Comparison of ENCODE assay signal across 17 cellular contexts in genomic region chr20:50745634-50746137, GRCh38. TPM values are rescaled to one million over a fixed set of nuclear protein-coding genes. Genes with fewer than 3 reads are reported as not detected.
DNase-seq lines count a peak whose midpoint lies in the region; ATAC-seq, FAIRE-seq and TF ChIP-seq lines count a peak whose summit lies in the region.
"Had no signal": no experiment of that assay in that cellular context is flagged by ENCODE, and none has a peak within 500 bp of the region (broad histone marks: within the 10 kb centered on the region; RNA-seq: fewer than 3 reads in every experiment).

No MANE protein-coding gene starts in this region.

- no peaks in the 10 kb centered on the region for H3K9me3 ChIP-seq in A549
- no peaks in the 10 kb centered on the region for H3K9me3 ChIP-seq in HEK293 (ENCODE audit: control insufficient read depth, insufficient read depth, low read depth, low read length)
- no peaks in the 10 kb centered on the region for H3K9me3 ChIP-seq in GM12878 (replicated peaks; ENCODE audit: control insufficient read depth, insufficient read depth, low read length)
- no peaks in the 10 kb centered on the region for H3K9me3 ChIP-seq in mucosa of descending colon
- H3K9me3 ChIP-seq: HAP-1 had no signal

- 53% methylated on average over 2 of the region's 2 CpGs for WGBS in A549 (ENCODE audit: missing lambda C conversion rate)
- 50% methylated on average over 2 of the region's 2 CpGs for WGBS in GM12878 (ENCODE audit: insufficient coverage, insufficient replicate concordance, low lambda C conversion rate, missing lambda C conversion rate)

- H3K4me1 ChIP-seq in A549 (peaks cover 80% of the 10 kb centered on the region), HEK293 (ENCODE audit: control insufficient read depth, insufficient read depth, low read length) (peaks cover 25% of the 10 kb centered on the region), GM12878 (ENCODE audit: control insufficient read depth, insufficient read depth, low read length) (peaks cover 6% of the 10 kb centered on the region; the same call in 1 of the 2 replicates), mucosa of descending colon (ENCODE audit: low read depth) (peaks cover 44% of the 10 kb centered on the region)

- H4K20me1 ChIP-seq in GM12878 (ENCODE audit: control insufficient read depth, insufficient read depth), result no peaks in the 10 kb centered on the region

- H3K79me2 ChIP-seq in GM12878 (ENCODE audit: control insufficient read depth, insufficient read depth, low read length), result no peaks in the 10 kb centered on the region

- H3K27me3 ChIP-seq in GM12878 (replicated peaks in 1 of 2; ENCODE audit: control insufficient read depth in 2 of 2, insufficient read depth in 2 of 2, low read length in 1 of 2), result no peaks in the 10 kb centered on the region

- H3K4me3 ChIP-seq in A549 (no peak overlapping the region), HEK293 (ENCODE audit: low read depth, low read length) (no peak overlapping the region), GM12878 (no peak overlapping the region), mucosa of descending colon (no peak overlapping the region)
- H3K4me3 ChIP-seq: HAP-1 had no signal

- TF ChIP-seq RAD21 in A549 (conservative IDR thresholded peaks at IDR 0.05 in 1 of 2, IDR thresholded peaks at IDR 0.05 in 1 of 2) (no peak), GM12878 (IDR thresholded peaks at IDR 0.05; ENCODE audit: insufficient read depth, low read depth, low read length) (no peak)

- H3K27ac ChIP-seq in A549 (peak overlapping the region; percentile 86 to 94), HEK293 (ENCODE audit: extremely low read depth, low read depth, low read length) (peak overlapping the region; percentile 59; the same call in 1 of the 2 replicates), GM12878 (ENCODE audit: control insufficient read depth, insufficient read depth) (no peak overlapping the region)
- H3K27ac ChIP-seq: C4-2B had no signal

- H3K4me2 ChIP-seq in A549 (peak overlapping the region; percentile 90), GM12878 (ENCODE audit: control insufficient read depth, insufficient read depth) (no peak overlapping the region)

- FAIRE-seq in A549 (lab: Jason Lieb, UNC), result no peak
- FAIRE-seq in GM12878 (lab: Jason Lieb, UNC), result no peak
- FAIRE-seq: endothelial cell of umbilical vein had no signal

- in situ Hi-C loops in GM12878 (cut with MboI), result no loop called here

- TF ChIP-seq POLR2A in A549 (IDR thresholded peaks at IDR 0.05; ENCODE audit: low read length) (no peak), GM12878 (IDR thresholded peaks at IDR 0.05; ENCODE audit: low read depth, low read length) (no peak)

- SMC1A ChIA-PET in GM12878 (lab: Charles Lee; ENCODE audit: uncharacterized antibody, unreplicated experiment), result no interaction called here

- ATAC-seq in A549 (no peak), GM12878 (no peak), mucosa of descending colon (peak; percentile 75), HG03521 (IDR thresholded peaks at IDR 0.05; ENCODE audit: unreplicated experiment) (no peak)

- BruUV-seq in GM12878 (replicated peaks; lab: Mats Ljungman, UMichigan), result no TSS peak

- intact Hi-C loops in GM12878 (cut with micrococcal nuclease; ENCODE audit: unreplicated experiment), result loop anchor here (5.0 to 10.0 kb wide), 2 partner anchors 83 to 121 kb away; no protein-coding TSS in a partner anchor
- intact Hi-C loops in mucosa of descending colon (cut with DNase I, micrococcal nuclease), result loop anchor here in 1 of 2 donors (10.0 kb wide), 1 partner anchor 121 kb away; no protein-coding TSS in a partner anchor

- TF ChIP-seq CTCF in A549 (IDR thresholded peaks at IDR 0.05) (no peak), HEK293 (tag by site-specific recombination; IDR thresholded peaks at IDR 0.05) (no peak), GM12878 (IDR thresholded peaks at IDR 0.05 in 2 of 3, conservative IDR thresholded peaks at IDR 0.05 in 1 of 3; ENCODE audit: control insufficient read depth in 2 of 3, extremely low read depth in 1 of 3, insufficient read depth in 1 of 3, low read depth in 3 of 3, low read length in 3 of 3) (no peak), mucosa of descending colon (IDR thresholded peaks at IDR 0.05) (no peak), GM10266 (IDR thresholded peaks at IDR 0.05; ENCODE audit: control insufficient read depth, insufficient read depth, low read depth, missing control alignments) (no peak)

- CTCF ChIA-PET in A549 (lab: Yijun Ruan, JAX), result interaction anchor here (0.6 to 20.4 kb wide), 17 partner anchors 8 to 559 kb away, joined by 3 to 276 read pairs (median 13); partner anchors contain the start of genes BCAS4 and PARD6B
- CTCF ChIA-PET in HEK293 (lab: Yijun Ruan, JAX), result interaction anchor here (0.6 to 3.2 kb wide), 8 partner anchors 32 to 866 kb away, joined by 3 to 21 read pairs (median 4); no protein-coding TSS in a partner anchor
- CTCF ChIA-PET in GM12878 (lab: Yijun Ruan, JAX), result interaction anchor here (0.6 to 0.7 kb wide), 3 partner anchors 15 to 236 kb away, joined by 3 to 4 read pairs (median 3); no protein-coding TSS in a partner anchor

- RAD21 ChIA-PET in GM12878 (lab: Charles Lee; ENCODE audit: unreplicated experiment), result no interaction called here

- DNase-seq in A549 (ENCODE audit: low read depth in 1 of 2, low spot score in 1 of 2) (no peak), GM12878 (ENCODE audit: low read depth, low spot score) (no peak), mucosa of descending colon (peak in 1 of 3 donors; percentile 53), NK-92 (lab: John Stamatoyannopoulos, UW; ENCODE audit: unreplicated experiment) (no peak), GM10266 (ENCODE audit: extremely low spot score) (no peak)
- DNase-seq in stimulated activated CD8-positive, alpha-beta memory T cell treated with anti-CD3 and anti-CD28 coated beads, Interleukin-4, amount 100 ng/mL, for 48 hours, result no peak
- DNase-seq: GDM1; NCI-H1092; posterior cingulate gyrus; RPMI8226; stimulated activated naive CD8-positive, alpha-beta T cell treated with anti-CD3 and anti-CD28 coated beads, Interleukin-15, Interleukin-2, amounts not matched to agents 100 U/mL and 50 U/mL, for 24 hours had no signal

- H3K36me3 ChIP-seq in HEK293 (ENCODE audit: control insufficient read depth in 2 of 2, insufficient read depth in 1 of 2, low read length in 2 of 2), result peaks cover 10 to 23% of the 10 kb centered on the region in 2 experiments
- H3K36me3 ChIP-seq in GM12878 (ENCODE audit: control insufficient read depth in 2 of 2, insufficient read depth in 2 of 2, low read length in 1 of 2), result peaks cover 0 to 8% of the 10 kb centered on the region in 2 experiments; a peak in 1 of 4 replicates
- H3K36me3 ChIP-seq in mucosa of descending colon (ENCODE audit: low read depth), result no peaks in the 10 kb centered on the region

- POLR2A ChIA-PET in A549 (lab: Yijun Ruan, JAX) (interaction anchor here (1.1 kb wide), 1 partner anchor 15 kb away, joined by 3 read pairs; the partner anchor contains the start of gene PARD6B), HEK293 (lab: Yijun Ruan, JAX) (interaction anchor here (0.6 to 2.7 kb wide), 2 partner anchors 14 to 15 kb away, joined by 4 to 10 read pairs; partner anchors contain the start of gene PARD6B), GM12878 (lab: Charles Lee) (no interaction called here)

- TF ChIP-seq EP300 in A549 (IDR thresholded peaks at IDR 0.05), result no peak
- no peak for TF ChIP-seq EP300 in GM12878 (IDR thresholded peaks at IDR 0.05; ENCODE audit: borderline replicate concordance in 1 of 2, control insufficient read depth in 1 of 2, low read depth in 2 of 2, low read length in 2 of 2)

- H2AFZ ChIP-seq in GM12878 (ENCODE audit: control insufficient read depth, low read depth, low read length), result no peak overlapping the region

- H3K9ac ChIP-seq in GM12878 (ENCODE audit: control insufficient read depth, insufficient read depth, low read length), result no peak overlapping the region

RNA-seq across cellular contexts. Expression of gene PARD6B, which starts 14.3 kb away (rescaled TPM):
- 6.2 and 6.4 TPM in 2 replicates for polyA plus RNA-seq in A549 (2011; rRNA removed)
- polyA plus RNA-seq in A549 (2012; cell fraction: cytosol; rRNA removed), result 1.6 and 1.7 TPM in 2 replicates
- polyA plus RNA-seq in A549 (2012; cell fraction: nucleus; rRNA removed), result 1.3 and 1.7 TPM in 2 replicates
- polyA plus RNA-seq in A549 (2017; fragmentation: RNase III; extraction: RNeasy Plus Mini Kit Qiagen cat#74134 plus additional on column Dnase treatment), result 2.7 to 3.1 TPM (median 2.8 TPM) in 3 replicates
- 11.1 and 11.2 TPM in 2 replicates for polyA minus RNA-seq in A549 (2011; rRNA and poly(A)+ RNA removed)
- 5.4 and 5.5 TPM in 2 replicates for total RNA-seq in GM12878 (2013; cell fraction: nucleolus; rRNA removed)
- total RNA-seq in GM12878 (2014; rRNA removed), result 2.1 and 2.6 TPM in 2 replicates
- 3.0 and 3.1 TPM in 2 replicates for total RNA-seq in GM12878 (2014; rRNA removed; fragmentation: Illumina TruSeq; extraction: Trizol)
- total RNA-seq in GM12878 (2021), result 4.3 and 4.7 TPM in 2 replicates
- 0.54 TPM for polyA plus RNA-seq in GM12878 (2011; ENCODE audit: low read depth)
- 1.3 and 2.6 TPM in 2 replicates for polyA plus RNA-seq in GM12878 (2011; rRNA removed)
- polyA plus RNA-seq in GM12878 (2011; cell fraction: cytosol; rRNA removed), result 0.57 and 0.67 TPM in 2 replicates
- 0.55 and 0.63 TPM in 2 replicates for polyA plus RNA-seq in GM12878 (2011; cell fraction: nucleus; rRNA removed)
- polyA plus RNA-seq in GM12878 (2012), result 0.60 and 0.88 TPM in 2 replicates
- 0.65 and 1.1 TPM in 2 replicates for polyA plus RNA-seq in GM12878 (2014; fragmentation: Illumina TruSeq; extraction: Trizol)
- 1 to 10 TPM in 1 of 2 experiments, under 1 TPM in 1; 0.57 to 1.9 TPM for polyA plus RNA-seq in GM12878 (2014; fragmentation: Nextera tagmentation; extraction: Ambion mirVana)
- 0.85 and 0.86 TPM in 2 replicates for polyA plus RNA-seq in GM12878 (2014; rRNA removed)
- 1 to 10 TPM; 2.5 to 3.0 TPM for polyA plus RNA-seq in GM12878 (2016; fragmentation: Nextera tagmentation; extraction: Ambion mirVana)
- polyA minus RNA-seq in GM12878 (2011; rRNA and poly(A)+ RNA removed), result 1.2 and 1.8 TPM in 2 replicates
- polyA minus RNA-seq in GM12878 (2011; cell fraction: cytosol; rRNA and poly(A)+ RNA removed), result 1.2 and 1.6 TPM in 2 replicates
- 0.73 and 1.1 TPM in 2 replicates for polyA minus RNA-seq in GM12878 (2011; cell fraction: nucleus; rRNA and poly(A)+ RNA removed)
- total RNA-seq in mucosa of descending colon, result 10 to 100 TPM; 16.8 to 35.1 (median 29.2) TPM
- total RNA-seq: endothelial cell of umbilical vein had no signal

RNA-seq across cellular contexts. Expression of gene BCAS4, which starts 49.2 kb away (rescaled TPM):
- polyA plus RNA-seq in A549 (2011; rRNA removed) (15.5 and 16.9 TPM in 2 replicates), A549 (2017; fragmentation: RNase III; extraction: RNeasy Plus Mini Kit Qiagen cat#74134 plus additional on column Dnase treatment) (45.9 to 48.4 TPM (median 46.6 TPM) in 3 replicates), GM12878 (2011; rRNA removed) (21.8 and 31.5 TPM in 2 replicates), GM12878 (2014; fragmentation: Illumina TruSeq; extraction: Trizol) (19.5 and 30.1 TPM in 2 replicates), GM12878 (2014; fragmentation: Nextera tagmentation; extraction: Ambion mirVana) (10 to 100 TPM; 14.8 to 34.2 TPM), GM12878 (2014; rRNA removed) (214 and 266 TPM in 2 replicates), GM12878 (2016; fragmentation: Nextera tagmentation; extraction: Ambion mirVana) (100 to 1,000 TPM; 127 to 132 TPM)
- polyA plus RNA-seq in A549 (2012; cell fraction: cytosol; rRNA removed), result 48.8 and 49.8 TPM in 2 replicates
- polyA plus RNA-seq in A549 (2012; cell fraction: nucleus; rRNA removed), result 14.4 and 23.6 TPM in 2 replicates
- polyA minus RNA-seq in A549 (2011; rRNA and poly(A)+ RNA removed), result 8.7 and 10.3 TPM in 2 replicates
- 33.2 and 41.2 TPM in 2 replicates for total RNA-seq in GM12878 (2013; cell fraction: nucleolus; rRNA removed)
- total RNA-seq in GM12878 (2014; rRNA removed) (196 and 212 TPM in 2 replicates), GM12878 (2014; rRNA removed; fragmentation: Illumina TruSeq; extraction: Trizol) (30.7 and 40.4 TPM in 2 replicates), GM12878 (2021) (84.3 and 90.1 TPM in 2 replicates), mucosa of descending colon (1 to 10 TPM; 1.9 to 5.6 (median 2.9) TPM)
- 197 TPM for polyA plus RNA-seq in GM12878 (2011; ENCODE audit: low read depth)
- polyA plus RNA-seq in GM12878 (2011; cell fraction: cytosol; rRNA removed), result 28.9 and 69.9 TPM in 2 replicates
- polyA plus RNA-seq in GM12878 (2011; cell fraction: nucleus; rRNA removed), result 43.0 and 45.6 TPM in 2 replicates
- polyA plus RNA-seq in GM12878 (2012), result 87.8 and 101 TPM in 2 replicates
- 13.5 and 16.0 TPM in 2 replicates for polyA minus RNA-seq in GM12878 (2011; rRNA and poly(A)+ RNA removed)
- polyA minus RNA-seq in GM12878 (2011; cell fraction: cytosol; rRNA and poly(A)+ RNA removed), result 5.9 and 7.5 TPM in 2 replicates
- 13.7 and 22.7 TPM in 2 replicates for polyA minus RNA-seq in GM12878 (2011; cell fraction: nucleus; rRNA and poly(A)+ RNA removed)

RNA-seq across cellular contexts. Expression of gene RIPOR3, which starts 54.3 kb away (rescaled TPM):
- polyA plus RNA-seq in A549 (2011; rRNA removed), result 0.03 TPM in 1 of 2 replicates, not detected in the other
- 0.03 and 0.07 TPM in 2 replicates for polyA plus RNA-seq in A549 (2012; cell fraction: cytosol; rRNA removed)
- polyA plus RNA-seq in A549 (2012; cell fraction: nucleus; rRNA removed), result 0.09 and 0.19 TPM in 2 replicates
- 0.05 to 0.06 TPM in 2 of 3 replicates, not detected in the other for polyA plus RNA-seq in A549 (2017; fragmentation: RNase III; extraction: RNeasy Plus Mini Kit Qiagen cat#74134 plus additional on column Dnase treatment)
- 0.05 TPM in 1 of 2 replicates, not detected in the other for polyA minus RNA-seq in A549 (2011; rRNA and poly(A)+ RNA removed)
- not detected in 2 replicates for total RNA-seq in GM12878 (2013; cell fraction: nucleolus; rRNA removed)
- not detected in 2 replicates for total RNA-seq in GM12878 (2014; rRNA removed)
- total RNA-seq in GM12878 (2014; rRNA removed; fragmentation: Illumina TruSeq; extraction: Trizol), result not detected in 2 replicates
- 0.05 TPM in 1 of 2 replicates, not detected in the other for total RNA-seq in GM12878 (2021)
- 0.10 TPM for polyA plus RNA-seq in GM12878 (2011; ENCODE audit: low read depth)
- not detected in 2 replicates for polyA plus RNA-seq in GM12878 (2011; rRNA removed)
- not detected in 2 replicates for polyA plus RNA-seq in GM12878 (2011; cell fraction: cytosol; rRNA removed)
- 0.07 TPM in 1 of 2 replicates, not detected in the other for polyA plus RNA-seq in GM12878 (2011; cell fraction: nucleus; rRNA removed)
- polyA plus RNA-seq in GM12878 (2012), result 0.32 and 0.50 TPM in 2 replicates
- polyA plus RNA-seq in GM12878 (2014; fragmentation: Illumina TruSeq; extraction: Trizol), result 0.07 TPM in 1 of 2 replicates, not detected in the other
- not detected for polyA plus RNA-seq in GM12878 (2014; fragmentation: Nextera tagmentation; extraction: Ambion mirVana)
- 0.04 TPM in 1 of 2 replicates, not detected in the other for polyA plus RNA-seq in GM12878 (2014; rRNA removed)
- under 1 TPM; 0.17 to 0.55 TPM for polyA plus RNA-seq in GM12878 (2016; fragmentation: Nextera tagmentation; extraction: Ambion mirVana)
- not detected in 2 replicates for polyA minus RNA-seq in GM12878 (2011; rRNA and poly(A)+ RNA removed)
- polyA minus RNA-seq in GM12878 (2011; cell fraction: cytosol; rRNA and poly(A)+ RNA removed), result not detected in 2 replicates
- polyA minus RNA-seq in GM12878 (2011; cell fraction: nucleus; rRNA and poly(A)+ RNA removed), result not detected in 2 replicates
- 10 to 100 TPM in 1 of 3 donors, 1 to 10 TPM in 2; 2.2 to 13.4 (median 5.8) TPM for total RNA-seq in mucosa of descending colon
- total RNA-seq: endothelial cell of umbilical vein, HT1080 had no signal
- polyA plus RNA-seq: endothelial cell of umbilical vein had no signal

Comparison
In these comparisons a context has a peak if more than half of its experiments do, and no peak if none do; other contexts are left out.
1. RNA of gene BCAS4, which starts 49.2 kb away (total RNA-seq): 30.7 to 212 TPM in GM12878; 1.9 to 5.6 TPM in mucosa of descending colon; every median in the first group is over 4 times any median in the second.